In genomic region chr17:60729854-60730253, GRCh38 we compare ENCODE assay signal across 1 cellular context.
TF ChIP-seq lines count a peak whose summit lies in the region.

No MANE protein-coding gene starts in this region.

TF ChIP-seq in HepG2, 621 proteins besides CTCF, POLR2A, EP300 and RAD21 (continued from another document and continues in another):
- TF ChIP-seq ZNF768 (CRISPR knock-in tag; IDR thresholded peaks at IDR 0.05), result no peak
- 0 out of 2 replicates have a peak, but pooled peaks have one; percentile 37 for TF ChIP-seq FOXK1 (CRISPR knock-in tag; IDR thresholded peaks at IDR 0.05; ENCODE audit: borderline replicate concordance, low read depth)
- peak; percentile 71 for TF ChIP-seq ZGPAT (CRISPR knock-in tag; IDR thresholded peaks at IDR 0.05)
- TF ChIP-seq SIN3A (IDR thresholded peaks at IDR 0.05; ENCODE audit: borderline replicate concordance, low read depth, low read length), result no peak
- TF ChIP-seq ARNTL (CRISPR knock-in tag; IDR thresholded peaks at IDR 0.05), result peak; percentile 76; the same call in 1 of the 2 replicates
- peak; percentile 93 for TF ChIP-seq ARID5B (CRISPR knock-in tag; IDR thresholded peaks at IDR 0.05)
- TF ChIP-seq SMAD9 (CRISPR knock-in tag; IDR thresholded peaks at IDR 0.05), result no peak
- TF ChIP-seq RXRB (CRISPR knock-in tag; IDR thresholded peaks at IDR 0.05; ENCODE audit: borderline replicate concordance), result peak; percentile 89
- 0 out of 2 replicates have a peak, but pooled peaks have one; percentile 54 for TF ChIP-seq SP140L (CRISPR knock-in tag; IDR thresholded peaks at IDR 0.05; ENCODE audit: borderline replicate concordance)
- no peak for TF ChIP-seq KDM1A (CRISPR knock-in tag; IDR thresholded peaks at IDR 0.05)
- no peak for TF ChIP-seq PTBP1 (IDR thresholded peaks at IDR 0.05; ENCODE audit: low read depth, low read length, poor library complexity, severe bottlenecking)
- TF ChIP-seq KLF13 (CRISPR knock-in tag; IDR thresholded peaks at IDR 0.05), result no peak
- peak; percentile 87; the same call in 1 of the 2 replicates for TF ChIP-seq TBX2 (CRISPR knock-in tag; IDR thresholded peaks at IDR 0.05; ENCODE audit: borderline replicate concordance)
- TF ChIP-seq MED8 (CRISPR knock-in tag; IDR thresholded peaks at IDR 0.05; ENCODE audit: insufficient replicate concordance), result no peak
- no peak for TF ChIP-seq ZNF792 (CRISPR knock-in tag; IDR thresholded peaks at IDR 0.05)
- TF ChIP-seq RELA (CRISPR knock-in tag; IDR thresholded peaks at IDR 0.05), result no peak
- TF ChIP-seq YEATS4 (CRISPR knock-in tag; IDR thresholded peaks at IDR 0.05; ENCODE audit: borderline replicate concordance), result peak; percentile 35; the same call in 1 of the 2 replicates
- 0 out of 2 replicates have a peak, but pooled peaks have one; percentile 67 for TF ChIP-seq ZBTB43 (CRISPR knock-in tag; conservative IDR thresholded peaks at IDR 0.05)
- TF ChIP-seq ATAD3A (CRISPR knock-in tag; IDR thresholded peaks at IDR 0.05), result no peak
- no peak for TF ChIP-seq ARID2 (CRISPR knock-in tag; IDR thresholded peaks at IDR 0.05; ENCODE audit: borderline replicate concordance)
- TF ChIP-seq CREM (IDR thresholded peaks at IDR 0.05), result peak; percentile 75
- no peak for TF ChIP-seq CREM (CRISPR knock-in tag; IDR thresholded peaks at IDR 0.05)
- TF ChIP-seq TFAP4 (IDR thresholded peaks at IDR 0.05; ENCODE audit: borderline replicate concordance, low read depth), result peak; percentile 52; the same call in 1 of the 2 replicates
- TF ChIP-seq NFE2L1 (CRISPR knock-in tag; IDR thresholded peaks at IDR 0.05; ENCODE audit: borderline replicate concordance), result no peak
- TF ChIP-seq NONO (IDR thresholded peaks at IDR 0.05), result no peak
- TF ChIP-seq NONO (CRISPR knock-in tag; conservative IDR thresholded peaks at IDR 0.05), result peak; percentile 61; the same call in 1 of the 2 replicates
- TF ChIP-seq SNAI1 (CRISPR knock-in tag; IDR thresholded peaks at IDR 0.05; ENCODE audit: borderline replicate concordance), result 0 out of 2 replicates have a peak, but pooled peaks have one; percentile 22
- no peak for TF ChIP-seq THAP8 (CRISPR knock-in tag; IDR thresholded peaks at IDR 0.05; ENCODE audit: borderline replicate concordance)
- TF ChIP-seq TBL1XR1 (IDR thresholded peaks at IDR 0.05; ENCODE audit: borderline replicate concordance, low read length, partially characterized antibody), result no peak
- TF ChIP-seq ZNF597 (CRISPR knock-in tag; IDR thresholded peaks at IDR 0.05), result no peak
- TF ChIP-seq SMARCE1 (IDR thresholded peaks at IDR 0.05; ENCODE audit: borderline replicate concordance), result no peak
- no peak for TF ChIP-seq CC2D1A (CRISPR knock-in tag; IDR thresholded peaks at IDR 0.05)
- no peak for TF ChIP-seq ZNF513 (CRISPR knock-in tag; conservative IDR thresholded peaks at IDR 0.05)
- peak; percentile 86 for TF ChIP-seq HDAC2 (CRISPR knock-in tag; IDR thresholded peaks at IDR 0.05)
- TF ChIP-seq ZNF670 (CRISPR knock-in tag; IDR thresholded peaks at IDR 0.05; ENCODE audit: borderline replicate concordance), result no peak
- TF ChIP-seq SMAD1 (CRISPR knock-in tag; IDR thresholded peaks at IDR 0.05; ENCODE audit: borderline replicate concordance, low read depth), result no peak
- no peak for TF ChIP-seq KDM5B (CRISPR knock-in tag; IDR thresholded peaks at IDR 0.05; ENCODE audit: borderline replicate concordance)
- peak; percentile 82 for TF ChIP-seq KDM6A (CRISPR knock-in tag; IDR thresholded peaks at IDR 0.05; ENCODE audit: low read depth)
- TF ChIP-seq RERE (CRISPR knock-in tag; IDR thresholded peaks at IDR 0.05; ENCODE audit: low read depth), result peak; percentile 80; the same call in 1 of the 2 replicates
- TF ChIP-seq GABPB1 (CRISPR knock-in tag; IDR thresholded peaks at IDR 0.05), result no peak
- peak; percentile 61; the same call in 1 of the 2 replicates for TF ChIP-seq ZNF205 (CRISPR knock-in tag; IDR thresholded peaks at IDR 0.05)
- TF ChIP-seq ZFY (CRISPR knock-in tag; IDR thresholded peaks at IDR 0.05), result 0 out of 2 replicates have a peak, but pooled peaks have one; percentile 16
- TF ChIP-seq MIXL1 (CRISPR knock-in tag; IDR thresholded peaks at IDR 0.05), result peak; percentile 67
- peak; percentile 94 for TF ChIP-seq TCF7 (IDR thresholded peaks at IDR 0.05; ENCODE audit: low read depth)
- TF ChIP-seq ZNF710 (CRISPR knock-in tag; IDR thresholded peaks at IDR 0.05; ENCODE audit: borderline replicate concordance), result peak; percentile 30; the same call in 1 of the 2 replicates
- TF ChIP-seq HES4 (CRISPR knock-in tag; IDR thresholded peaks at IDR 0.05; ENCODE audit: borderline replicate concordance), result no peak
